ENCODE assay signal across 15 cellular contexts in the genomic region with DNA sequence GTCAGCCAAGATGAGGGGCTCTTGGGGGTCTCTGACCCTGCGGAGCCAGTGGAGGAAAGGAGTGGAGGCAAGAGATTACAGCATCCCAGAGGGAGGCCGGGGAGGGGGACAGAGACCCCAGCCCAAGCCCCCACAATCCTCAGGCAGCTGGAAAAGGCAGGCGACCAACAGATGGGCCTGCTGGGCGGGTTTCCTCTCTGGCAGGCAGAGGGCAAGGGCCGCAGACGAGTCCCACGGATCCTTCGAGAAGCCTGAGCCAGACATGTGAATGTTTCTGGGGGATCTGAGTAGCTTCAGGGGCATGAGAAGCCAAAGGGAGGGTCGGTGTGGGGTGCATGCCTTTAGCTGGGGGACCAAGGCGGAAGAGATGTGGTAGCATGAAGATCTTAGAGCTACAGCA.
"Had no signal": no experiment of that assay in that cellular context is flagged by ENCODE, and none has a peak within 500 bp of the region (broad histone marks: within the 10 kb centered on the region; RNA-seq: fewer than 3 reads in every experiment).

No MANE protein-coding gene starts in this region.

- DNase-seq: activated CD8-positive, alpha-beta T cell treated with anti-CD3 and anti-CD28 coated beads for 36 hours; activated effector memory CD4-positive, alpha-beta T cell treated with Interleukin-2 at 50 U/mL for 16 hours; activated naive CD4-positive, alpha-beta T cell treated with anti-CD3 and anti-CD28 coated beads, Interleukin-2, amount 50 U/mL, for 16 hours; activated T-cell treated with anti-CD3 and anti-CD28 coated beads, Interleukin-2, amount 50 U/mL, for 1 hour; aorta; gastrocnemius medialis; head of caudate nucleus; mammary epithelial cell; small intestine; stimulated activated CD4-positive, alpha-beta T cell treated with anti-CD3 and anti-CD28 coated beads, Interleukin-15, amount 100 ng/mL, for 24 hours; stimulated activated CD4-positive, alpha-beta T cell treated with anti-CD3 and anti-CD28 coated beads, Interleukin-2, amount 100 ng/mL, for 48 hours had no signal

- H3K27ac ChIP-seq: coronary artery, gastrocnemius medialis, prostate gland, upper lobe of left lung had no signal

- H3K4me3 Mint-ChIP-seq: activated CD8-positive, alpha-beta T cell treated with anti-CD3 and anti-CD28 coated beads for 36 hours; T-helper 2 cell treated with Interferon-gamma antibody and Interleukin-4, amounts not matched to agents 5 μg/mL and 100 μg/mL, for 36 hours had no signal

- H3K27me3 ChIP-seq: upper lobe of left lung had no signal

- H3K9me3 Mint-ChIP-seq: activated CD8-positive, alpha-beta T cell treated with anti-CD3 and anti-CD28 coated beads for 36 hours; T-helper 2 cell treated with Interferon-gamma antibody and Interleukin-4, amounts not matched to agents 5 μg/mL and 100 μg/mL, for 36 hours had no signal

- ATAC-seq: activated CD8-positive, alpha-beta T cell treated with anti-CD3 and anti-CD28 coated beads for 36 hours; gastrocnemius medialis had no signal
